ENCODE assay signal across 11 cellular contexts in genomic region chr22:27238935-27239510, GRCh38.
A peak's percentile ranks its signal among the peaks of the same experiment; 100 is the strongest.
DNase-seq lines count a peak whose midpoint lies in the region; ATAC-seq and TF ChIP-seq lines count a peak whose summit lies in the region.
"Had no signal": no experiment of that assay in that cellular context is flagged by ENCODE, and none has a peak within 500 bp of the region (broad histone marks: within the 10 kb centered on the region; RNA-seq: fewer than 3 reads in every experiment).

No MANE protein-coding gene starts in this region.

- ATAC-seq in GM21515 (IDR thresholded peaks at IDR 0.05; ENCODE audit: unreplicated experiment) = no peak

- H3K4me1 Mint-ChIP-seq in mesothelial cell of epicardium = peaks cover 60% of the 10 kb centered on the region

- H3K9me3 Mint-ChIP-seq in mesothelial cell of epicardium = peaks cover 9% of the 10 kb centered on the region
- H3K9me3 Mint-ChIP-seq: activated CD4-positive, alpha-beta memory T cell treated with anti-CD3 and anti-CD28 coated beads for 36 hours; H9 had no signal

- TF ChIP-seq CTCF in epithelial cell of esophagus (IDR thresholded peaks at IDR 0.05; ENCODE audit: insufficient read depth, low read depth, low read length, missing control alignments) (no peak), mesothelial cell of epicardium (IDR thresholded peaks at IDR 0.05; ENCODE audit: unreplicated experiment) (no peak), GM10266 (IDR thresholded peaks at IDR 0.05; ENCODE audit: control insufficient read depth, insufficient read depth, low read depth, missing control alignments) (no peak)

- no peak overlapping the region for H3K4me3 ChIP-seq in epithelial cell of esophagus (ENCODE audit: low read length)

- H3K36me3 Mint-ChIP-seq in mesothelial cell of epicardium = peaks cover 1% of the 10 kb centered on the region
- H3K36me3 Mint-ChIP-seq: activated CD4-positive, alpha-beta memory T cell treated with anti-CD3 and anti-CD28 coated beads for 36 hours had no signal

- H3K27me3 Mint-ChIP-seq in mesothelial cell of epicardium (ENCODE audit: low read depth) = no peaks in the 10 kb centered on the region

- peak overlapping the region; percentile 98 for H3K27ac Mint-ChIP-seq in mesothelial cell of epicardium
- H3K27ac Mint-ChIP-seq: activated CD4-positive, alpha-beta memory T cell treated with anti-CD3 and anti-CD28 coated beads for 36 hours had no signal

- no peak overlapping the region for H3K4me3 Mint-ChIP-seq in mesothelial cell of epicardium
- H3K4me3 Mint-ChIP-seq: activated CD4-positive, alpha-beta memory T cell treated with anti-CD3 and anti-CD28 coated beads for 36 hours; H9 had no signal

- DNase-seq in AG08396 (ENCODE audit: low spot score) (peak; percentile 86), NCI-H226 (peak; percentile 96), epithelial cell of esophagus (ENCODE audit: low read depth) (peak; percentile 95), mesothelial cell of epicardium (ENCODE audit: low spot score in 2 of 2, unreplicated experiment in 2 of 2) (peak; percentile 81 to 88), COLO829 (ENCODE audit: low spot score) (no peak), NCI-H82 (lab: John Stamatoyannopoulos, UW) (no peak), GM10266 (ENCODE audit: extremely low spot score) (no peak)
- DNase-seq: activated CD4-positive, alpha-beta memory T cell treated with anti-CD3 and anti-CD28 coated beads for 36 hours; H9; NCI-H1417 treated with DMSO at 0.1 percent for 48 hours had no signal

Comparison
In these comparisons a context has a peak if more than half of its experiments do, and no peak if none do; other contexts are left out.
1. DNase-seq: peak in AG08396 (single experiment), NCI-H226 (single experiment), epithelial cell of esophagus (single experiment) and mesothelial cell of epicardium (2 of 2); none in COLO829 (single experiment), NCI-H82 (single experiment) and GM10266 (single experiment).